ENCODE assay signal across 8 cellular contexts in genomic region chr17:4945944-4946280, GRCh38. TPM values are rescaled to one million over a fixed set of nuclear protein-coding genes. Genes with fewer than 3 reads are reported as not detected.
DNase-seq lines count a peak whose midpoint lies in the region; ATAC-seq, FAIRE-seq and TF ChIP-seq lines count a peak whose summit lies in the region.

No MANE protein-coding gene starts in this region.

- H3K4me2 ChIP-seq in fibroblast of lung (ENCODE audit: extremely low read depth, insufficient read depth, low read length) (peak overlapping the region; percentile 61), skeletal muscle satellite cell (ENCODE audit: low read length) (peak overlapping the region; percentile 92)

- no peak for ATAC-seq in GM18520 (IDR thresholded peaks at IDR 0.05; ENCODE audit: unreplicated experiment)

- H3K27ac ChIP-seq in SJCRH30, result peak overlapping the region; percentile 98
- H3K27ac ChIP-seq in fibroblast of lung (ENCODE audit: insufficient read depth, low read length), result peak overlapping the region; percentile 74

- H3K36me3 ChIP-seq in SJCRH30 (peaks cover 40% of the 10 kb centered on the region), fibroblast of lung (ENCODE audit: control insufficient read depth, insufficient read depth, low read length) (peaks cover 27% of the 10 kb centered on the region), skeletal muscle satellite cell (ENCODE audit: insufficient read depth, low read length) (peaks cover 52% of the 10 kb centered on the region)

- peaks cover 74% of the 10 kb centered on the region for H3K79me2 ChIP-seq in fibroblast of lung (ENCODE audit: control insufficient read depth, insufficient read depth, low read length)

- H3K9ac ChIP-seq in fibroblast of lung (ENCODE audit: insufficient read depth, low read length) (no peak overlapping the region), skeletal muscle satellite cell (ENCODE audit: low read depth, low read length) (peak overlapping the region; percentile 97)

- DNase-seq in GM12891 (ENCODE audit: insufficient read length, low spot score) (no peak), SJCRH30 (peak; percentile 77 to 92), fibroblast of lung (ENCODE audit: low read depth in 2 of 2) (no peak), midbrain (lab: John Stamatoyannopoulos, UW) (no peak), cerebellar cortex (ENCODE audit: low spot score) (no peak), NCI-H748 treated with DMSO at 0.1 percent for 48 hours (lab: John Stamatoyannopoulos, UW) (no peak)

- H3K4me1 ChIP-seq in SJCRH30 (peaks cover 12% of the 10 kb centered on the region), fibroblast of lung (ENCODE audit: control insufficient read depth, extremely low read depth, insufficient read depth, low read length) (peaks cover 24% of the 10 kb centered on the region), skeletal muscle satellite cell (ENCODE audit: control insufficient read depth, insufficient read depth, low read length) (peaks cover 43% of the 10 kb centered on the region)

- no peaks in the 10 kb centered on the region for H3K27me3 ChIP-seq in SJCRH30
- H3K27me3 ChIP-seq in fibroblast of lung (ENCODE audit: control insufficient read depth, insufficient read depth, low read length), result no peaks in the 10 kb centered on the region
- no peaks in the 10 kb centered on the region for H3K27me3 ChIP-seq in skeletal muscle satellite cell (ENCODE audit: control insufficient read depth, insufficient read depth, low read length)

- FAIRE-seq in GM12891 (lab: Jason Lieb, UNC), result no peak

- H4K20me1 ChIP-seq in fibroblast of lung (ENCODE audit: control insufficient read depth, extremely low read depth, insufficient read depth, low read length), result peaks cover 2% of the 10 kb centered on the region

- TF ChIP-seq CTCF in fibroblast of lung (conservative IDR thresholded peaks at IDR 0.05 in 1 of 2, IDR thresholded peaks at IDR 0.05 in 1 of 2; ENCODE audit: low read depth in 1 of 2, low read length in 2 of 2), result no peak

- TF ChIP-seq POLR2A in GM12891 (IDR thresholded peaks at IDR 0.05; ENCODE audit: low read depth, low read length), result peak; percentile 6; the same call in 1 of the 2 replicates

- no peak overlapping the region for H2AFZ ChIP-seq in fibroblast of lung (ENCODE audit: low read length)

- H3K4me3 ChIP-seq in SJCRH30 (peak overlapping the region; percentile 96), fibroblast of lung (replicated peaks in 1 of 4; ENCODE audit: control extremely low read depth in 1 of 4, insufficient read depth in 1 of 4, low read depth in 3 of 4, low read length in 4 of 4) (peak overlapping the region; percentile 97 to 98 (median 97)), skeletal muscle satellite cell (ENCODE audit: low read length) (peak overlapping the region; percentile 99)

- no peaks in the 10 kb centered on the region for H3K9me3 ChIP-seq in SJCRH30 (replicated peaks)
- no peaks in the 10 kb centered on the region for H3K9me3 ChIP-seq in fibroblast of lung (ENCODE audit: control insufficient read depth, insufficient read depth, low read depth, low read length)
- H3K9me3 ChIP-seq in skeletal muscle satellite cell (replicated peaks; ENCODE audit: low read length), result no peaks in the 10 kb centered on the region

TF ChIP-seq in GM12891, 5 proteins besides CTCF, POLR2A, EP300 and RAD21:
- TF ChIP-seq POU2F2 (IDR thresholded peaks at IDR 0.05; ENCODE audit: low read depth, low read length), result peak; percentile 26; the same call in 1 of the 2 replicates
- no peak for TF ChIP-seq PAX5 (IDR thresholded peaks at IDR 0.05; ENCODE audit: insufficient read depth, low read length, severe bottlenecking)
- TF ChIP-seq SPI1 (IDR thresholded peaks at IDR 0.05; ENCODE audit: low read depth, low read length), result no peak
- TF ChIP-seq POLR2AphosphoS5 (IDR thresholded peaks at IDR 0.05; ENCODE audit: low read depth, low read length), result peak; percentile 43; the same call in 1 of the 2 replicates
- no peak for TF ChIP-seq TAF1 (IDR thresholded peaks at IDR 0.05; ENCODE audit: low read depth, low read length)
TF ChIP-seq in GM12891: peak in this region for 2.

RNA-seq across cellular contexts. Expression of gene PFN1, which starts 2.4 kb away (rescaled TPM):
- polyA plus RNA-seq in GM12891 (2012; ENCODE audit: low read depth, missing spikeins), result 2,115 TPM
- 1,061 and 1,115 TPM in 2 replicates for total RNA-seq in SJCRH30 (2014; rRNA removed; shearing (Covaris generic))
- 258 and 422 TPM in 2 replicates for total RNA-seq in fibroblast of lung
- polyA plus RNA-seq in fibroblast of lung, result 870 and 1,199 TPM in 2 replicates
- 1,472 and 2,070 TPM in 2 replicates for polyA plus RNA-seq in fibroblast of lung (2012)
- 622 and 777 TPM in 2 replicates for polyA minus RNA-seq in fibroblast of lung (ENCODE audit: low replicate concordance)
- total RNA-seq in skeletal muscle satellite cell (2012; rRNA removed), result 636 and 820 TPM in 2 replicates

RNA-seq across cellular contexts. Expression of gene ENO3, which starts 5.0 kb away (rescaled TPM):
- 38.5 TPM for polyA plus RNA-seq in GM12891 (2012; ENCODE audit: low read depth, missing spikeins)
- total RNA-seq in SJCRH30 (2014; rRNA removed; shearing (Covaris generic)), result 124 and 129 TPM in 2 replicates
- 1.8 and 4.3 TPM in 2 replicates for total RNA-seq in fibroblast of lung
- polyA plus RNA-seq in fibroblast of lung, result 2.0 and 2.3 TPM in 2 replicates
- polyA plus RNA-seq in fibroblast of lung (2012), result 3.4 and 3.8 TPM in 2 replicates
- 2.3 TPM in 1 of 2 replicates, not detected in the other for polyA minus RNA-seq in fibroblast of lung (ENCODE audit: low replicate concordance)
- total RNA-seq in skeletal muscle satellite cell (2012; rRNA removed), result 2.5 and 37.8 TPM in 2 replicates

RNA-seq across cellular contexts. Expression of gene RNF167, which starts 5.8 kb away (rescaled TPM):
- 110 TPM for polyA plus RNA-seq in GM12891 (2012; ENCODE audit: low read depth, missing spikeins)
- 35.7 and 38.7 TPM in 2 replicates for total RNA-seq in SJCRH30 (2014; rRNA removed; shearing (Covaris generic))
- 13.6 and 22.8 TPM in 2 replicates for total RNA-seq in fibroblast of lung
- polyA plus RNA-seq in fibroblast of lung, result 52.6 and 83.5 TPM in 2 replicates
- 67.1 and 105 TPM in 2 replicates for polyA plus RNA-seq in fibroblast of lung (2012)
- 97.9 and 127 TPM in 2 replicates for polyA minus RNA-seq in fibroblast of lung (ENCODE audit: low replicate concordance)
- 23.6 and 36.0 TPM in 2 replicates for total RNA-seq in skeletal muscle satellite cell (2012; rRNA removed)

RNA-seq across cellular contexts. Expression of gene SLC25A11, which starts 6.1 kb away (rescaled TPM):
- 52.1 TPM for polyA plus RNA-seq in GM12891 (2012; ENCODE audit: low read depth, missing spikeins)
- 43.9 and 45.3 TPM in 2 replicates for total RNA-seq in SJCRH30 (2014; rRNA removed; shearing (Covaris generic))
- 50.3 and 59.3 TPM in 2 replicates for total RNA-seq in fibroblast of lung
- polyA plus RNA-seq in fibroblast of lung, result 29.2 and 45.8 TPM in 2 replicates
- polyA plus RNA-seq in fibroblast of lung (2012), result 40.3 and 62.5 TPM in 2 replicates
- polyA minus RNA-seq in fibroblast of lung (ENCODE audit: low replicate concordance), result 99.6 and 148 TPM in 2 replicates
- 49.2 and 64.9 TPM in 2 replicates for total RNA-seq in skeletal muscle satellite cell (2012; rRNA removed)

RNA-seq across cellular contexts. Expression of gene GP1BA, which starts 13.8 kb away (rescaled TPM):
- polyA plus RNA-seq in GM12891 (2012; ENCODE audit: low read depth, missing spikeins), result 1.4 TPM
- total RNA-seq in SJCRH30 (2014; rRNA removed; shearing (Covaris generic)), result not detected in 2 replicates
- not detected in 2 replicates for total RNA-seq in fibroblast of lung
- not detected in 2 replicates for polyA plus RNA-seq in fibroblast of lung
- 0.23 and 0.33 TPM in 2 replicates for polyA plus RNA-seq in fibroblast of lung (2012)
- not detected in 2 replicates for polyA minus RNA-seq in fibroblast of lung (ENCODE audit: low replicate concordance)
- not detected in 2 replicates for total RNA-seq in skeletal muscle satellite cell (2012; rRNA removed)

Comparison
In these comparisons a context has a peak if more than half of its experiments do, and no peak if none do; other contexts are left out.
1. DNase-seq: peak in SJCRH30 (2 of 2); none in GM12891 (single experiment), fibroblast of lung (0 of 2), midbrain (single experiment), cerebellar cortex (single experiment) and NCI-H748 treated with DMSO at 0.1 percent for 48 hours (single experiment).
2. RNA of gene ENO3, which starts 5.0 kb away (total RNA-seq): 124 to 129 TPM in SJCRH30; 1.8 to 4.3 TPM in fibroblast of lung; every median in the first group is over 10 times any median in the second.
3. Peak in every context shown above with its lines, with median percentiles within 50 percentile points of each other: H3K4me3 ChIP-seq.